Comparison of ENCODE assay signal across 8 cellular contexts in the genomic region with DNA sequence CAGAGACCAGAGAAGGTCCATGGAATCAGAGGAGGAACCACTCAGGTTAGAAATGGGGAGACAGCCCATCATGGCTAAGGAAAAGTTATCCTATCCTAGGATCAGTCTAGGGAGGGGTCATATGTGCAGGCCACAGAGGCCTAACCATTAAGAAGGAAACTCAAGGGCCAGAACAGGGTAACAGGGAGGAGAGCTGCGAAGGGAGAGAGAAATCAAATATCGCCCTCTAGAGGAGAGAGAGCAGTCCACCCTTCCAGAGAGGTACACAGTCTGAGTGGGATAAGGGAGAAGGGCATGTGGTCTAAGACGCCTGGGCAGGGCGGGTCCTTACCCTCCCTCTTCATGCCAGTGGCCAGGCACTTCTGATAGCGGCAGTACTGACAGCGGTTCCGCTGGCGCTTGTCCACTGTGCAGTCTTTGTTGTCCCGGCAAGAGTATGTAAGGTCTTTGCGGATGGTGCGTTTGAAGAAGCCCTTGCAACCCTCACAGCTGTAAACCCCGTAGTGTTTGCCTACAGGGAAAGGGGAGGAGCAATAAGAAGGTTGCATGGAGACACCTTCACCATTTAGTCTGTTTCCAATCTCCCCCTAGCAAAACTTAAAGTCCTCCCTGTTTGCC. TPM values are rescaled to one million over a fixed set of nuclear protein-coding genes. Genes with fewer than 3 reads are reported as not detected.
DNase-seq lines count a peak whose midpoint lies in the region; ATAC-seq and TF ChIP-seq lines count a peak whose summit lies in the region.

No MANE protein-coding gene starts in this region.

- no peak overlapping the region for H3K27ac ChIP-seq in C4-2B

- H3K4me3 Mint-ChIP-seq in activated T-helper 17 cell treated with anti-CD3 and anti-CD28 coated beads, Interleukin-2, amount 50 U/mL, for 72 hours: peak overlapping the region; percentile 100
- H3K4me3 Mint-ChIP-seq in glutamatergic neuron (ENCODE audit: unreplicated experiment): peak overlapping the region; percentile 68

- TF ChIP-seq CTCF in C4-2B (conservative IDR thresholded peaks at IDR 0.05) (peak; percentile 81), GM12873 (IDR thresholded peaks at IDR 0.05; ENCODE audit: insufficient read depth, low read depth, low read length, missing control alignments) (peak; percentile 86), glutamatergic neuron (IDR thresholded peaks at IDR 0.05; ENCODE audit: partially characterized antibody, unreplicated experiment) (peak; percentile 74)

- DNase-seq in NCI-H2227 treated with DMSO at 0.1 percent for 48 hours (lab: John Stamatoyannopoulos, UW) (peak; percentile 85), glutamatergic neuron (no peak), putamen (ENCODE audit: low spot score) (peak; percentile 64)

- ATAC-seq in activated T-helper 17 cell treated with anti-CD3 and anti-CD28 coated beads, Interleukin-2, amount 50 U/mL, for 72 hours (replicated peaks): peak; percentile 46
- ATAC-seq in GM18520 (IDR thresholded peaks at IDR 0.05; ENCODE audit: unreplicated experiment): no peak
- no peak for ATAC-seq in HG03280 (IDR thresholded peaks at IDR 0.05; ENCODE audit: unreplicated experiment)

- peaks cover 80% of the 10 kb centered on the region for H3K36me3 Mint-ChIP-seq in activated T-helper 17 cell treated with anti-CD3 and anti-CD28 coated beads, Interleukin-2, amount 50 U/mL, for 72 hours (ENCODE audit: low read depth)
- H3K36me3 Mint-ChIP-seq in glutamatergic neuron (ENCODE audit: unreplicated experiment): no peaks in the 10 kb centered on the region

- no peaks in the 10 kb centered on the region for H3K27me3 Mint-ChIP-seq in activated T-helper 17 cell treated with anti-CD3 and anti-CD28 coated beads, Interleukin-2, amount 50 U/mL, for 72 hours
- H3K27me3 Mint-ChIP-seq in glutamatergic neuron (ENCODE audit: unreplicated experiment): peaks cover 10% of the 10 kb centered on the region

- no peaks in the 10 kb centered on the region for H3K9me3 Mint-ChIP-seq in activated T-helper 17 cell treated with anti-CD3 and anti-CD28 coated beads, Interleukin-2, amount 50 U/mL, for 72 hours
- H3K9me3 Mint-ChIP-seq in glutamatergic neuron (ENCODE audit: unreplicated experiment): peaks cover 15% of the 10 kb centered on the region

- H3K4me1 Mint-ChIP-seq in activated T-helper 17 cell treated with anti-CD3 and anti-CD28 coated beads, Interleukin-2, amount 50 U/mL, for 72 hours: peaks cover 30% of the 10 kb centered on the region
- H3K4me1 Mint-ChIP-seq in glutamatergic neuron (ENCODE audit: low read depth, unreplicated experiment): peaks cover 19% of the 10 kb centered on the region

- H3K27ac Mint-ChIP-seq in activated T-helper 17 cell treated with anti-CD3 and anti-CD28 coated beads, Interleukin-2, amount 50 U/mL, for 72 hours: peak overlapping the region; percentile 91
- no peak overlapping the region for H3K27ac Mint-ChIP-seq in glutamatergic neuron (ENCODE audit: unreplicated experiment)

RNA-seq across cellular contexts. Expression of a gene that starts 2.9 kb away (rescaled TPM):
- 10 to 100 TPM; 31.0 to 68.7 TPM for total RNA-seq in activated T-helper 17 cell treated with anti-CD3 and anti-CD28 coated beads, Interleukin-2, amount 50 U/mL, for 72 hours
- total RNA-seq in glutamatergic neuron (ENCODE audit: unreplicated experiment): 45.3 TPM

RNA-seq across cellular contexts. Expression of a gene that starts 3.1 kb away (rescaled TPM):
- 10 to 100 TPM; 50.5 to 65.0 TPM for total RNA-seq in activated T-helper 17 cell treated with anti-CD3 and anti-CD28 coated beads, Interleukin-2, amount 50 U/mL, for 72 hours
- total RNA-seq in glutamatergic neuron (ENCODE audit: unreplicated experiment): 92.8 TPM

RNA-seq across cellular contexts. Expression of a gene that starts 5.3 kb away (rescaled TPM):
- total RNA-seq in activated T-helper 17 cell treated with anti-CD3 and anti-CD28 coated beads, Interleukin-2, amount 50 U/mL, for 72 hours: 1 to 10 TPM; 1.2 to 3.3 TPM
- 3.8 TPM for total RNA-seq in glutamatergic neuron (ENCODE audit: unreplicated experiment)

RNA-seq across cellular contexts. Expression of a gene that starts 6.9 kb away (rescaled TPM):
- 10 to 100 TPM in 1 of 2 donors, 1 to 10 TPM in 1; 3.4 to 13.1 TPM for total RNA-seq in activated T-helper 17 cell treated with anti-CD3 and anti-CD28 coated beads, Interleukin-2, amount 50 U/mL, for 72 hours
- 4.6 TPM for total RNA-seq in glutamatergic neuron (ENCODE audit: unreplicated experiment)

RNA-seq across cellular contexts. Expression of a gene that starts 10.8 kb away (rescaled TPM):
- total RNA-seq in activated T-helper 17 cell treated with anti-CD3 and anti-CD28 coated beads, Interleukin-2, amount 50 U/mL, for 72 hours: 10 to 100 TPM; 22.7 to 25.1 TPM
- total RNA-seq in glutamatergic neuron (ENCODE audit: unreplicated experiment): 37.3 TPM
